ENCODE assay signal across 17 cellular contexts in genomic region chr2:70922591-70923234, GRCh38. TPM values are rescaled to one million over a fixed set of nuclear protein-coding genes. Genes with fewer than 3 reads are reported as not detected.
DNase-seq lines count a peak whose midpoint lies in the region; TF ChIP-seq lines count a peak whose summit lies in the region.
"Had no signal": no experiment of that assay in that cellular context is flagged by ENCODE, and none has a peak within 500 bp of the region (broad histone marks: within the 10 kb centered on the region; RNA-seq: fewer than 3 reads in every experiment).

No MANE protein-coding gene starts in this region.

- CTCF ChIA-PET in A673 (lab: Charles Lee), result interaction anchor here (0.5 to 2.0 kb wide), 3 partner anchors 8 to 52 kb away, joined by 3 to 8 read pairs (median 3); no protein-coding TSS in a partner anchor

- no TSS peak for BruUV-seq in A673 (replicated peaks; lab: Mats Ljungman, UMichigan)

- DNase-seq in A673 (ENCODE audit: low spot score) (peak; percentile 26), H7 (peak; percentile 74), SHP77 treated with DMSO at 0.1 percent for 48 hours (lab: John Stamatoyannopoulos, UW) (peak; percentile 65), left kidney (ENCODE audit: low read depth, low spot score) (peak; percentile 67), MG63 (no peak), HT-29 (ENCODE audit: low spot score) (no peak), left ventricle myocardium inferior (no peak), breast epithelium (ENCODE audit: low spot score in 2 of 2) (no peak)
- DNase-seq: activated naive CD4-positive, alpha-beta T cell treated with Interleukin-2 at 50 U/mL for 16 hours; GF-D8; hypothalamus; left colon; NCI-H226 had no signal

- no peaks in the 10 kb centered on the region for H3K9me3 ChIP-seq in A673 (ENCODE audit: low read depth, low read length, poor library complexity, severe bottlenecking)
- H3K9me3 ChIP-seq in MG63, result no peaks in the 10 kb centered on the region
- no peaks in the 10 kb centered on the region for H3K9me3 ChIP-seq in left ventricle myocardium inferior (replicated peaks)
- no peaks in the 10 kb centered on the region for H3K9me3 ChIP-seq in breast epithelium
- H3K9me3 ChIP-seq: psoas muscle had no signal

- H3K4me3 ChIP-seq in A673 (ENCODE audit: low read depth, low read length, poor library complexity, severe bottlenecking), result no peak overlapping the region
- H3K4me3 ChIP-seq in H7 (ENCODE audit: insufficient read depth, low read depth, low read length), result no peak overlapping the region
- H3K4me3 ChIP-seq in MG63, result no peak overlapping the region
- H3K4me3 ChIP-seq in left ventricle myocardium inferior, result no peak overlapping the region
- no peak overlapping the region for H3K4me3 ChIP-seq in breast epithelium
- H3K4me3 ChIP-seq: psoas muscle had no signal

- H3K27ac ChIP-seq in A673 (ENCODE audit: low read depth, low read length, poor library complexity, severe bottlenecking) (no peak overlapping the region), left ventricle myocardium inferior (replicated peaks) (no peak overlapping the region), breast epithelium (no peak overlapping the region)
- H3K27ac ChIP-seq: psoas muscle, VCaP had no signal

- H3K4me1 ChIP-seq in A673 (ENCODE audit: insufficient read depth, low read length, poor library complexity, severe bottlenecking), result no peaks in the 10 kb centered on the region
- H3K4me1 ChIP-seq in left ventricle myocardium inferior, result peaks cover 16% of the 10 kb centered on the region
- H3K4me1 ChIP-seq in breast epithelium, result no peaks in the 10 kb centered on the region
- H3K4me1 ChIP-seq: psoas muscle had no signal

- no peak for TF ChIP-seq POLR2A in breast epithelium (IDR thresholded peaks at IDR 0.05)

- H3K27me3 ChIP-seq in A673 (replicated peaks; ENCODE audit: insufficient read depth, low read depth, low read length, poor library complexity) (no peaks in the 10 kb centered on the region), H7 (ENCODE audit: control insufficient read depth, insufficient read depth, low read length) (peaks cover 6% of the 10 kb centered on the region; the same call in 1 of the 2 replicates), MG63 (no peaks in the 10 kb centered on the region), left ventricle myocardium inferior (ENCODE audit: low read depth) (peaks cover 35% of the 10 kb centered on the region), breast epithelium (no peaks in the 10 kb centered on the region)

- intact Hi-C loops in A673 (cut with micrococcal nuclease; ENCODE audit: unreplicated experiment) (no loop called here), left ventricle myocardium inferior (cut with micrococcal nuclease) (loop anchor here (5.0 kb wide), 1 partner anchor 50 kb away; no protein-coding TSS in a partner anchor), breast epithelium (cut with DNase I; ENCODE audit: low total_unique reads) (no loop called here)

- no peak for TF ChIP-seq CTCF in A673 (conservative IDR thresholded peaks at IDR 0.05; ENCODE audit: low read depth, low read length)
- TF ChIP-seq CTCF in left ventricle myocardium inferior (IDR thresholded peaks at IDR 0.05; ENCODE audit: borderline replicate concordance), result no peak
- no peak for TF ChIP-seq CTCF in breast epithelium (IDR thresholded peaks at IDR 0.05)

- peaks cover 3% of the 10 kb centered on the region for H3K36me3 ChIP-seq in A673 (ENCODE audit: insufficient read depth, low read length, poor library complexity, severe bottlenecking)
- no peaks in the 10 kb centered on the region for H3K36me3 ChIP-seq in H7 (replicated peaks; ENCODE audit: control insufficient read depth, insufficient read depth, low read length)
- H3K36me3 ChIP-seq in MG63, result no peaks in the 10 kb centered on the region
- H3K36me3 ChIP-seq in left ventricle myocardium inferior, result no peaks in the 10 kb centered on the region
- H3K36me3 ChIP-seq in breast epithelium, result no peaks in the 10 kb centered on the region

- POLR2A ChIA-PET in A673 (lab: Charles Lee; ENCODE audit: low non-redundant PET), result no interaction called here

RNA-seq across cellular contexts. Expression of gene ATP6V1B1, which starts 13.0 kb away (rescaled TPM):
- total RNA-seq in A673 (2021) (6.4 and 6.5 TPM in 2 replicates), left ventricle myocardium inferior (not detected), breast epithelium (10 to 100 TPM in 1 of 3 donors, 1 to 10 TPM in 2; 1.8 to 38.2 (median 4.6) TPM)
- 0.14 TPM in 1 of 2 replicates, not detected in the other for total RNA-seq in H7 (2014; rRNA removed; shearing (Covaris generic))
- total RNA-seq in MG63 (2014; rRNA removed; shearing (Covaris generic); ENCODE audit: low replicate concordance), result not detected in 2 replicates
- total RNA-seq in HT-29 (2014; rRNA removed; shearing (Covaris generic)), result 32.8 and 43.9 TPM in 2 replicates
- total RNA-seq: activated CD8-positive, alpha-beta memory T cell treated with anti-CD3 and anti-CD28 coated beads for 36 hours; left colon; subcutaneous adipose tissue had no signal

RNA-seq across cellular contexts. Expression of gene VAX2, which starts 22.3 kb away (rescaled TPM):
- total RNA-seq in A673 (2021) (8.2 and 11.6 TPM in 2 replicates), left ventricle myocardium inferior (0.36 TPM), breast epithelium (1 to 10 TPM; 1.3 to 5.1 (median 4.6) TPM)
- total RNA-seq in H7 (2014; rRNA removed; shearing (Covaris generic)), result not detected in 2 replicates
- 1.9 TPM in 1 of 2 replicates, not detected in the other for total RNA-seq in MG63 (2014; rRNA removed; shearing (Covaris generic); ENCODE audit: low replicate concordance)
- 1.8 and 2.3 TPM in 2 replicates for total RNA-seq in HT-29 (2014; rRNA removed; shearing (Covaris generic))
- total RNA-seq: activated CD8-positive, alpha-beta memory T cell treated with anti-CD3 and anti-CD28 coated beads for 36 hours; left colon had no signal

RNA-seq across cellular contexts. Expression of gene ANKRD53, which starts 55.7 kb away (rescaled TPM):
- total RNA-seq in A673 (2021), result 0.50 and 0.64 TPM in 2 replicates
- not detected in 2 replicates for total RNA-seq in H7 (2014; rRNA removed; shearing (Covaris generic))
- not detected in 2 replicates for total RNA-seq in MG63 (2014; rRNA removed; shearing (Covaris generic); ENCODE audit: low replicate concordance)
- total RNA-seq in HT-29 (2014; rRNA removed; shearing (Covaris generic)), result 0.28 TPM in 1 of 2 replicates, not detected in the other
- total RNA-seq in left ventricle myocardium inferior, result 0.33 TPM
- 1 to 10 TPM; 2.8 to 4.9 (median 3.2) TPM for total RNA-seq in breast epithelium
- total RNA-seq: activated CD8-positive, alpha-beta memory T cell treated with anti-CD3 and anti-CD28 coated beads for 36 hours had no signal

Comparison
In these comparisons a context has a peak if more than half of its experiments do, and no peak if none do; other contexts are left out.
1. DNase-seq: peak in A673 (single experiment), H7 (single experiment), SHP77 treated with DMSO at 0.1 percent for 48 hours (single experiment) and left kidney (single experiment); none in MG63 (single experiment), HT-29 (single experiment), left ventricle myocardium inferior (single experiment) and breast epithelium (0 of 2).